Comparison of ENCODE assay signal across 26 cellular contexts in the genomic region with DNA sequence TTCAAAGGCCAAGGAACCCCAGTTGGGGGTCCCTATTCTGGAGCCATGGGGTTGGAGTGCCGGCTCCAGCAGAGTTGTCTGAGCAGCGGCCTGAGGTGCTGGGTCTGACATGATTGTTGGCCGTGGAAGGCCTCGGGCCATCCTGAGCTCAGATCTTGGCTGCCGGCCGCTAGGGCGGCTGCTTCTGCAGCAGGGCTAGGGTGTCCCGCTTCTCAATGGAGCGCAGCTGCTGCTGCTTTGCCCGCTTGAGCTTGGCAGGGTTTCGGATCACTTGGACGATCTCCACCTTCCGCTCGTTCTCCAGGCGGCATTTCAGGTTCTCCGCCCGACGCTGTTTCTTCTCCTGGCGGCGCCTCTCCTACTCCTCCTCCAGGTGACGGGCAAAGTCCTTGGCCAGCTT.
"Had no signal": no experiment of that assay in that cellular context is flagged by ENCODE, and none has a peak within 500 bp of the region (broad histone marks: within the 10 kb centered on the region; RNA-seq: fewer than 3 reads in every experiment).

No MANE protein-coding gene starts in this region.

- H3K9me3 ChIP-seq: adrenal gland had no signal

- H3K9me3 Mint-ChIP-seq: activated CD8-positive, alpha-beta T cell treated with anti-CD3 and anti-CD28 coated beads for 36 hours; activated naive CD8-positive, alpha-beta T cell treated with anti-CD3 and anti-CD28 coated beads, Interleukin-2, amount 10 ng/mL, durations not matched to agents 7 days and 5 days had no signal

- H3K27me3 ChIP-seq: adrenal gland had no signal

- H3K4me3 Mint-ChIP-seq: activated CD8-positive, alpha-beta T cell treated with anti-CD3 and anti-CD28 coated beads for 36 hours; activated naive CD8-positive, alpha-beta T cell treated with anti-CD3 and anti-CD28 coated beads, Interleukin-2, amount 10 ng/mL, durations not matched to agents 7 days and 5 days; activated T-cell treated with anti-CD3 and anti-CD28 coated beads, Interleukin-2, amount 50 U/mL, for 72 hours; T-cell had no signal

- H3K4me3 ChIP-seq: adrenal gland, SK-N-MC had no signal

- H3K4me1 ChIP-seq: adrenal gland had no signal

- ATAC-seq: activated CD4-positive, CD25-positive, alpha-beta regulatory T cell treated with anti-CD3 and anti-CD28 coated beads, Interleukin-2, amount 50 U/mL, for 24 hours; activated CD8-positive, alpha-beta T cell treated with anti-CD3 and anti-CD28 coated beads for 36 hours; activated T-cell treated with anti-CD3 and anti-CD28 coated beads, Interleukin-2, amount 50 U/mL, for 72 hours; Panc1; Right ventricle myocardium inferior; T-cell had no signal

- DNase-seq: activated CD4-positive, alpha-beta T cell treated with anti-CD3 and anti-CD28 coated beads for 4 hours; activated CD8-positive, alpha-beta memory T cell treated with anti-CD3 and anti-CD28 coated beads, Interleukin-2, amount 50 U/mL, for 4 hours; activated CD8-positive, alpha-beta T cell treated with anti-CD3 and anti-CD28 coated beads for 36 hours; activated naive CD4-positive, alpha-beta T cell treated with anti-CD3 and anti-CD28 coated beads, Interleukin-2, amount 50 U/mL, for 16 hours; activated naive CD8-positive, alpha-beta T cell treated with anti-CD3 and anti-CD28 coated beads, Interleukin-2, amount 10 ng/mL, durations not matched to agents 7 days and 5 days; activated T-cell treated with anti-CD3 and anti-CD28 coated beads, Interleukin-2, amount 50 U/mL, for 72 hours; adrenal gland; anterior cingulate cortex; Kasumi-1; KBM-7; NCI-H1048; NCI-H146; NCI-H187 treated with DMSO at 0.1 percent for 48 hours; NCI-H2107; NCI-H2171 treated with DMSO at 0.1 percent for 48 hours; NCI-H524 treated with DMSO at 0.1 percent for 48 hours; NCI-H82; RPMI8226; T-cell; T-helper 2 cell; T1000; WERI-Rb-1 had no signal

- H3K36me3 ChIP-seq: adrenal gland, WERI-Rb-1 had no signal

- H3K27ac ChIP-seq: adrenal gland, SK-N-MC, WERI-Rb-1 had no signal

- H3K36me3 Mint-ChIP-seq: T-cell had no signal

- H3K27ac Mint-ChIP-seq: activated CD8-positive, alpha-beta T cell treated with anti-CD3 and anti-CD28 coated beads for 36 hours; activated naive CD8-positive, alpha-beta T cell treated with anti-CD3 and anti-CD28 coated beads, Interleukin-2, amount 10 ng/mL, durations not matched to agents 7 days and 5 days; activated T-cell treated with anti-CD3 and anti-CD28 coated beads, Interleukin-2, amount 50 U/mL, for 72 hours; T-cell had no signal

- H3K4me1 Mint-ChIP-seq: activated naive CD8-positive, alpha-beta T cell treated with anti-CD3 and anti-CD28 coated beads, Interleukin-2, amount 10 ng/mL, durations not matched to agents 7 days and 5 days had no signal

- H3K27me3 Mint-ChIP-seq: activated CD8-positive, alpha-beta T cell treated with anti-CD3 and anti-CD28 coated beads for 36 hours had no signal
